Comparison of ENCODE assay signal across 9 cellular contexts in genomic region chr14:61280526-61281185, GRCh38. TPM values are rescaled to one million over a fixed set of nuclear protein-coding genes. Genes with fewer than 3 reads are reported as not detected.
DNase-seq lines count a peak whose midpoint lies in the region; ATAC-seq and TF ChIP-seq lines count a peak whose summit lies in the region.
"Had no signal": no experiment of that assay in that cellular context is flagged by ENCODE, and none has a peak within 500 bp of the region (broad histone marks: within the 10 kb centered on the region; RNA-seq: fewer than 3 reads in every experiment).

No MANE protein-coding gene starts in this region.

- intact Hi-C loops in body of pancreas (cut with DNase I) = no loop called here

- peak; percentile 50 to 74 for DNase-seq in NCI-H187 (lab: John Stamatoyannopoulos, UW)
- no peak for DNase-seq in NCI-H187 treated with DMSO at 0.1 percent for 48 hours (lab: John Stamatoyannopoulos, UW)
- DNase-seq in T-helper 9 cell = peak; percentile 70
- DNase-seq in body of pancreas = peak; percentile 77 to 83 (median 80)
- DNase-seq in immature natural killer cell = peak; percentile 70 to 78 (median 74)
- peak; percentile 54 to 75 (median 63) for DNase-seq in stimulated activated CD4-positive, alpha-beta T cell treated with anti-CD3 and anti-CD28 coated beads, Interleukin-12 subunit alpha, Interleukin-12 subunit beta, amount 100 ng/mL, for 48 hours (ENCODE audit: low read depth in 2 of 3, low spot score in 1 of 3)

- ATAC-seq in body of pancreas = peak; percentile 64
- ATAC-seq in HG02588 (IDR thresholded peaks at IDR 0.05; ENCODE audit: unreplicated experiment) = no peak
- no peak for ATAC-seq in HG02852 (IDR thresholded peaks at IDR 0.05; ENCODE audit: unreplicated experiment)

- peak overlapping the region; percentile 78 to 89 (median 85) for H3K27ac Mint-ChIP-seq in immature natural killer cell

- H3K4me1 Mint-ChIP-seq in immature natural killer cell = peaks cover 18 to 46% of the 10 kb centered on the region in 2 donors

- H3K4me3 Mint-ChIP-seq in immature natural killer cell = peak overlapping the region; percentile 88 to 91 (median 90)

- no peaks in the 10 kb centered on the region for H3K9me3 Mint-ChIP-seq in immature natural killer cell

- 0% methylated on average over 10 to 78 of the region's 81 CpGs for WGBS in body of pancreas, 2 donors

- no peaks in the 10 kb centered on the region for H3K36me3 Mint-ChIP-seq in immature natural killer cell

- H3K36me3 ChIP-seq in body of pancreas (replicated peaks in 1 of 2; ENCODE audit: insufficient read depth in 1 of 2, low read depth in 2 of 2) = no peaks in the 10 kb centered on the region

- H3K9me3 ChIP-seq in body of pancreas = no peaks in the 10 kb centered on the region

- H3K27me3 ChIP-seq in body of pancreas = no peaks in the 10 kb centered on the region

- H3K4me3 ChIP-seq in body of pancreas = peak overlapping the region; percentile 62 to 69

- peaks cover 2 to 6% (median 4%) of the 10 kb centered on the region in 3 donors for H3K27me3 Mint-ChIP-seq in immature natural killer cell (ENCODE audit: low read depth in 3 of 3)

- TF ChIP-seq POLR2A in body of pancreas (IDR thresholded peaks at IDR 0.05) = peak; percentile 65 to 76 (median 69)

- peaks cover 44% of the 10 kb centered on the region for H3K4me1 ChIP-seq in body of pancreas

- H3K27ac ChIP-seq in body of pancreas = peak overlapping the region; percentile 97 to 100 (median 100)
- H3K27ac ChIP-seq: C4-2B had no signal

- TF ChIP-seq CTCF in body of pancreas (IDR thresholded peaks at IDR 0.05) = peak; percentile 39 to 70 (median 65)

RNA-seq across cellular contexts. Expression of gene TMEM30B, which starts 0.5 kb away (rescaled TPM):
- total RNA-seq in body of pancreas = 10 to 100 TPM; 14.5 to 30.4 TPM
- polyA plus RNA-seq in immature natural killer cell = 1 to 10 TPM in 2 of 3 donors, under 1 TPM in 1; 0.91 to 2.9 (median 1.2) TPM

RNA-seq across cellular contexts. Expression of gene PRKCH, which starts 40.7 kb away (rescaled TPM):
- total RNA-seq in body of pancreas = 10 to 100 TPM; 18.2 to 82.4 TPM
- 100 to 1,000 TPM; 231 to 451 (median 335) TPM for polyA plus RNA-seq in immature natural killer cell
